In the genomic region with DNA sequence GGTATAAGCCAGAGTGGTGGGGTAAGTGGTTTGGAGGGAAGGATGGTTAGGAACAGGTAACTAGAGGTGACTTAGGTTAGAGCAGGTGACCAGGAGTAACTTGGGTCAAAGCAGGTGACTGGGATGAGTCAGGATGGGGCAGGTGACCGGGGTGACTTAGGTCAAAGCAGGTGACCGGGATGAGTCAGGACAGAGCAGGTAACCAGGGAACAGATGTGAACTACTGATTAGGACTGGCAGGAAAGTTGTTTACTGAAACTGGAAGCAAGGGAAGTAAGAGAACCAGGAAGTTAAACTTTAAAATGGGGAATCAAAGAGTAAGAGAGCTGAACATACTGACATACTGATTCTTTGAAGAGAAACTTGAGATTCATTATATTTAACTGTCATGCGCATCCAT, we compare ENCODE assay signal across 2 cellular contexts.
TF ChIP-seq lines count a peak whose summit lies in the region.

No MANE protein-coding gene starts in this region.

TF ChIP-seq in GM23338, 12 proteins besides CTCF, POLR2A, EP300 and RAD21 (continues in another document):
- TF ChIP-seq REST (IDR thresholded peaks at IDR 0.05; ENCODE audit: unreplicated experiment) (no peak), NANOG (IDR thresholded peaks at IDR 0.05; ENCODE audit: borderline replicate concordance) (no peak), STAT1 (IDR thresholded peaks at IDR 0.05; ENCODE audit: unreplicated experiment) (no peak), CREB1 (CRISPR knock-in tag; IDR thresholded peaks at IDR 0.05; ENCODE audit: low read depth) (no peak), ZNF331 (CRISPR knock-in tag; IDR thresholded peaks at IDR 0.05; ENCODE audit: low read depth) (no peak), ZNF114 (CRISPR knock-in tag; IDR thresholded peaks at IDR 0.05) (no peak), EZH2 (IDR thresholded peaks at IDR 0.05; ENCODE audit: low read depth, unreplicated experiment) (no peak), JUNB (IDR thresholded peaks at IDR 0.05; ENCODE audit: unreplicated experiment) (no peak)
- TF ChIP-seq, protein P1, sequence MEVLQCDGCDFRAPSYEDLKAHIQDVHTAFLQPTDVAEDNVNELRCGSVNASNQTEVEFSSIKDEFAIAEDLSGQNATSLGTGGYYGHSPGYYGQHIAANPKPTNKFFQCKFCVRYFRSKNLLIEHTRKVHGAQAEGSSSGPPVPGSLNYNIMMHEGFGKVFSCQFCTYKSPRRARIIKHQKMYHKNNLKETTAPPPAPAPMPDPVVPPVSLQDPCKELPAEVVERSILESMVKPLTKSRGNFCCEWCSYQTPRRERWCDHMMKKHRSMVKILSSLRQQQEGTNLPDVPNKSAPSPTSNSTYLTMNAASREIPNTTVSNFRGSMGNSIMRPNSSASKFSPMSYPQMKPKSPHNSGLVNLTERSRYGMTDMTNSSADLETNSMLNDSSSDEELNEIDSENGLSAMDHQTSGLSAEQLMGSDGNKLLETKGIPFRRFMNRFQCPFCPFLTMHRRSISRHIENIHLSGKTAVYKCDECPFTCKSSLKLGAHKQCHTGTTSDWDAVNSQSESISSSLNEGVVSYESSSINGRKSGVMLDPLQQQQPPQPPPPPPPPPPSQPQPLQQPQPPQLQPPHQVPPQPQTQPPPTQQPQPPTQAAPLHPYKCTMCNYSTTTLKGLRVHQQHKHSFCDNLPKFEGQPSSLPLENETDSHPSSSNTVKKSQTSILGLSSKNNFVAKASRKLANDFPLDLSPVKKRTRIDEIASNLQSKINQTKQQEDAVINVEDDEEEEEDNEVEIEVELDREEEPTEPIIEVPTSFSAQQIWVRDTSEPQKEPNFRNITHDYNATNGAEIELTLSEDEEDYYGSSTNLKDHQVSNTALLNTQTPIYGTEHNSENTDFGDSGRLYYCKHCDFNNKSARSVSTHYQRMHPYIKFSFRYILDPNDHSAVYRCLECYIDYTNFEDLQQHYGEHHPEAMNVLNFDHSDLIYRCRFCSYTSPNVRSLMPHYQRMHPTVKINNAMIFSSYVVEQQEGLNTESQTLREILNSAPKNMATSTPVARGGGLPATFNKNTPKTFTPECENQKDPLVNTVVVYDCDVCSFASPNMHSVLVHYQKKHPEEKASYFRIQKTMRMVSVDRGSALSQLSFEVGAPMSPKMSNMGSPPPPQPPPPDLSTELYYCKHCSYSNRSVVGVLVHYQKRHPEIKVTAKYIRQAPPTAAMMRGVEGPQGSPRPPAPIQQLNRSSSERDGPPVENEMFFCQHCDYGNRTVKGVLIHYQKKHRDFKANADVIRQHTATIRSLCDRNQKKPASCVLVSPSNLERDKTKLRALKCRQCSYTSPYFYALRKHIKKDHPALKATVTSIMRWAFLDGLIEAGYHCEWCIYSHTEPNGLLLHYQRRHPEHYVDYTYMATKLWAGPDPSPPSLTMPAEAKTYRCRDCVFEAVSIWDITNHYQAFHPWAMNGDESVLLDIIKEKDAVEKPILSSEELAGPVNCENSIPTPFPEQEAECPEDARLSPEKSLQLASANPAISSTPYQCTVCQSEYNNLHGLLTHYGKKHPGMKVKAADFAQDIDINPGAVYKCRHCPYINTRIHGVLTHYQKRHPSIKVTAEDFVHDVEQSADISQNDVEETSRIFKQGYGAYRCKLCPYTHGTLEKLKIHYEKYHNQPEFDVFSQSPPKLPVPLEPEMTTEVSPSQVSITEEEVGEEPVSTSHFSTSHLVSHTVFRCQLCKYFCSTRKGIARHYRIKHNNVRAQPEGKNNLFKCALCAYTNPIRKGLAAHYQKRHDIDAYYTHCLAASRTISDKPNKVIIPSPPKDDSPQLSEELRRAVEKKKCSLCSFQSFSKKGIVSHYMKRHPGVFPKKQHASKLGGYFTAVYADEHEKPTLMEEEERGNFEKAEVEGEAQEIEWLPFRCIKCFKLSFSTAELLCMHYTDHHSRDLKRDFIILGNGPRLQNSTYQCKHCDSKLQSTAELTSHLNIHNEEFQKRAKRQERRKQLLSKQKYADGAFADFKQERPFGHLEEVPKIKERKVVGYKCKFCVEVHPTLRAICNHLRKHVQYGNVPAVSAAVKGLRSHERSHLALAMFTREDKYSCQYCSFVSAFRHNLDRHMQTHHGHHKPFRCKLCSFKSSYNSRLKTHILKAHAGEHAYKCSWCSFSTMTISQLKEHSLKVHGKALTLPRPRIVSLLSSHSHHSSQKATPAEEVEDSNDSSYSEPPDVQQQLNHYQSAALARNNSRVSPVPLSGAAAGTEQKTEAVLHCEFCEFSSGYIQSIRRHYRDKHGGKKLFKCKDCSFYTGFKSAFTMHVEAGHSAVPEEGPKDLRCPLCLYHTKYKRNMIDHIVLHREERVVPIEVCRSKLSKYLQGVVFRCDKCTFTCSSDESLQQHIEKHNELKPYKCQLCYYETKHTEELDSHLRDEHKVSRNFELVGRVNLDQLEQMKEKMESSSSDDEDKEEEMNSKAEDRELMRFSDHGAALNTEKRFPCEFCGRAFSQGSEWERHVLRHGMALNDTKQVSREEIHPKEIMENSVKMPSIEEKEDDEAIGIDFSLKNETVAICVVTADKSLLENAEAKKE (CRISPR knock-in tag; IDR thresholded peaks at IDR 0.05): no peak
- TF ChIP-seq, protein P2, sequence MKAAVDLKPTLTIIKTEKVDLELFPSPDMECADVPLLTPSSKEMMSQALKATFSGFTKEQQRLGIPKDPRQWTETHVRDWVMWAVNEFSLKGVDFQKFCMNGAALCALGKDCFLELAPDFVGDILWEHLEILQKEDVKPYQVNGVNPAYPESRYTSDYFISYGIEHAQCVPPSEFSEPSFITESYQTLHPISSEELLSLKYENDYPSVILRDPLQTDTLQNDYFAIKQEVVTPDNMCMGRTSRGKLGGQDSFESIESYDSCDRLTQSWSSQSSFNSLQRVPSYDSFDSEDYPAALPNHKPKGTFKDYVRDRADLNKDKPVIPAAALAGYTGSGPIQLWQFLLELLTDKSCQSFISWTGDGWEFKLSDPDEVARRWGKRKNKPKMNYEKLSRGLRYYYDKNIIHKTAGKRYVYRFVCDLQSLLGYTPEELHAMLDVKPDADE (IDR thresholded peaks at IDR 0.05): no peak

TF ChIP-seq in HepG2, 621 proteins besides CTCF, POLR2A, EP300 and RAD21 (continues in another document):
- TF ChIP-seq SCMH1 (CRISPR knock-in tag; IDR thresholded peaks at IDR 0.05; ENCODE audit: borderline replicate concordance) (no peak), NR2F1 (CRISPR knock-in tag; IDR thresholded peaks at IDR 0.05) (peak; percentile 58 to 77; a peak in 3 of 4 replicates), ZNF567 (CRISPR knock-in tag; IDR thresholded peaks at IDR 0.05; ENCODE audit: borderline replicate concordance) (no peak), JUND (CRISPR knock-in tag; IDR thresholded peaks at IDR 0.05) (0 out of 2 replicates have a peak, but pooled peaks have one; percentile 53), ZFP41 (CRISPR knock-in tag; IDR thresholded peaks at IDR 0.05; ENCODE audit: borderline replicate concordance) (no peak), ZNF317 (CRISPR knock-in tag; IDR thresholded peaks at IDR 0.05) (peak; percentile 96), ZNF557 (CRISPR knock-in tag; IDR thresholded peaks at IDR 0.05) (no peak), ZNF512B (CRISPR knock-in tag; IDR thresholded peaks at IDR 0.05; ENCODE audit: borderline replicate concordance) (no peak), ZNF430 (CRISPR knock-in tag; IDR thresholded peaks at IDR 0.05) (no peak), RXRB (CRISPR knock-in tag; IDR thresholded peaks at IDR 0.05; ENCODE audit: borderline replicate concordance) (peak; percentile 82), MAFG (CRISPR knock-in tag; IDR thresholded peaks at IDR 0.05) (no peak), SETDB1 (CRISPR knock-in tag; IDR thresholded peaks at IDR 0.05; ENCODE audit: borderline replicate concordance) (no peak), XBP1 (CRISPR knock-in tag; IDR thresholded peaks at IDR 0.05) (no peak), FOXP1 (IDR thresholded peaks at IDR 0.05) (no peak), FOXP1 (CRISPR knock-in tag; IDR thresholded peaks at IDR 0.05) (0 out of 2 replicates have a peak, but pooled peaks have one; percentile 32), ZNF205 (CRISPR knock-in tag; IDR thresholded peaks at IDR 0.05) (no peak), NR2F6 (IDR thresholded peaks at IDR 0.05) (peak; percentile 43; the same call in 1 of the 2 replicates), NR2F6 (CRISPR knock-in tag; IDR thresholded peaks at IDR 0.05) (peak; percentile 45), JUNB (CRISPR knock-in tag; IDR thresholded peaks at IDR 0.05; ENCODE audit: borderline replicate concordance) (0 out of 2 replicates have a peak, but pooled peaks have one; percentile 17), RFXAP (CRISPR knock-in tag; IDR thresholded peaks at IDR 0.05; ENCODE audit: borderline replicate concordance) (no peak), BHLHE40 (IDR thresholded peaks at IDR 0.05; ENCODE audit: low read length) (peak; percentile 57; the same call in 1 of the 2 replicates), ZNF274 (CRISPR knock-in tag; IDR thresholded peaks at IDR 0.05) (no peak), GATAD2A (CRISPR knock-in tag; IDR thresholded peaks at IDR 0.05) (no peak), MEF2D (CRISPR knock-in tag; IDR thresholded peaks at IDR 0.05) (no peak), MLLT10 (CRISPR knock-in tag; IDR thresholded peaks at IDR 0.05) (no peak)
- TF ChIP-seq, protein P3, sequence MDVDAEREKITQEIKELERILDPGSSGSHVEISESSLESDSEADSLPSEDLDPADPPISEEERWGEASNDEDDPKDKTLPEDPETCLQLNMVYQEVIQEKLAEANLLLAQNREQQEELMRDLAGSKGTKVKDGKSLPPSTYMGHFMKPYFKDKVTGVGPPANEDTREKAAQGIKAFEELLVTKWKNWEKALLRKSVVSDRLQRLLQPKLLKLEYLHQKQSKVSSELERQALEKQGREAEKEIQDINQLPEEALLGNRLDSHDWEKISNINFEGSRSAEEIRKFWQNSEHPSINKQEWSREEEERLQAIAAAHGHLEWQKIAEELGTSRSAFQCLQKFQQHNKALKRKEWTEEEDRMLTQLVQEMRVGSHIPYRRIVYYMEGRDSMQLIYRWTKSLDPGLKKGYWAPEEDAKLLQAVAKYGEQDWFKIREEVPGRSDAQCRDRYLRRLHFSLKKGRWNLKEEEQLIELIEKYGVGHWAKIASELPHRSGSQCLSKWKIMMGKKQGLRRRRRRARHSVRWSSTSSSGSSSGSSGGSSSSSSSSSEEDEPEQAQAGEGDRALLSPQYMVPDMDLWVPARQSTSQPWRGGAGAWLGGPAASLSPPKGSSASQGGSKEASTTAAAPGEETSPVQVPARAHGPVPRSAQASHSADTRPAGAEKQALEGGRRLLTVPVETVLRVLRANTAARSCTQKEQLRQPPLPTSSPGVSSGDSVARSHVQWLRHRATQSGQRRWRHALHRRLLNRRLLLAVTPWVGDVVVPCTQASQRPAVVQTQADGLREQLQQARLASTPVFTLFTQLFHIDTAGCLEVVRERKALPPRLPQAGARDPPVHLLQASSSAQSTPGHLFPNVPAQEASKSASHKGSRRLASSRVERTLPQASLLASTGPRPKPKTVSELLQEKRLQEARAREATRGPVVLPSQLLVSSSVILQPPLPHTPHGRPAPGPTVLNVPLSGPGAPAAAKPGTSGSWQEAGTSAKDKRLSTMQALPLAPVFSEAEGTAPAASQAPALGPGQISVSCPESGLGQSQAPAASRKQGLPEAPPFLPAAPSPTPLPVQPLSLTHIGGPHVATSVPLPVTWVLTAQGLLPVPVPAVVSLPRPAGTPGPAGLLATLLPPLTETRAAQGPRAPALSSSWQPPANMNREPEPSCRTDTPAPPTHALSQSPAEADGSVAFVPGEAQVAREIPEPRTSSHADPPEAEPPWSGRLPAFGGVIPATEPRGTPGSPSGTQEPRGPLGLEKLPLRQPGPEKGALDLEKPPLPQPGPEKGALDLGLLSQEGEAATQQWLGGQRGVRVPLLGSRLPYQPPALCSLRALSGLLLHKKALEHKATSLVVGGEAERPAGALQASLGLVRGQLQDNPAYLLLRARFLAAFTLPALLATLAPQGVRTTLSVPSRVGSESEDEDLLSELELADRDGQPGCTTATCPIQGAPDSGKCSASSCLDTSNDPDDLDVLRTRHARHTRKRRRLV (CRISPR knock-in tag; IDR thresholded peaks at IDR 0.05): no peak
- TF ChIP-seq, protein P4, sequence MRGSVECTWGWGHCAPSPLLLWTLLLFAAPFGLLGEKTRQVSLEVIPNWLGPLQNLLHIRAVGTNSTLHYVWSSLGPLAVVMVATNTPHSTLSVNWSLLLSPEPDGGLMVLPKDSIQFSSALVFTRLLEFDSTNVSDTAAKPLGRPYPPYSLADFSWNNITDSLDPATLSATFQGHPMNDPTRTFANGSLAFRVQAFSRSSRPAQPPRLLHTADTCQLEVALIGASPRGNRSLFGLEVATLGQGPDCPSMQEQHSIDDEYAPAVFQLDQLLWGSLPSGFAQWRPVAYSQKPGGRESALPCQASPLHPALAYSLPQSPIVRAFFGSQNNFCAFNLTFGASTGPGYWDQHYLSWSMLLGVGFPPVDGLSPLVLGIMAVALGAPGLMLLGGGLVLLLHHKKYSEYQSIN (CRISPR knock-in tag; IDR thresholded peaks at IDR 0.05; ENCODE audit: borderline replicate concordance): no peak
- TF ChIP-seq, protein P5, sequence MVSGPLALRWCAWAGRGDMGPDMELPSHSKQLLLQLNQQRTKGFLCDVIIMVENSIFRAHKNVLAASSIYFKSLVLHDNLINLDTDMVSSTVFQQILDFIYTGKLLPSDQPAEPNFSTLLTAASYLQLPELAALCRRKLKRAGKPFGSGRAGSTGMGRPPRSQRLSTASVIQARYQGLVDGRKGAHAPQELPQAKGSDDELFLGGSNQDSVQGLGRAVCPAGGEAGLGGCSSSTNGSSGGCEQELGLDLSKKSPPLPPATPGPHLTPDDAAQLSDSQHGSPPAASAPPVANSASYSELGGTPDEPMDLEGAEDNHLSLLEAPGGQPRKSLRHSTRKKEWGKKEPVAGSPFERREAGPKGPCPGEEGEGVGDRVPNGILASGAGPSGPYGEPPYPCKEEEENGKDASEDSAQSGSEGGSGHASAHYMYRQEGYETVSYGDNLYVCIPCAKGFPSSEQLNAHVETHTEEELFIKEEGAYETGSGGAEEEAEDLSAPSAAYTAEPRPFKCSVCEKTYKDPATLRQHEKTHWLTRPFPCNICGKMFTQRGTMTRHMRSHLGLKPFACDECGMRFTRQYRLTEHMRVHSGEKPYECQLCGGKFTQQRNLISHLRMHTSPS (CRISPR knock-in tag; IDR thresholded peaks at IDR 0.05; ENCODE audit: low read depth): no peak
